In genomic region chr12:69007858-69008314, GRCh38 we compare ENCODE assay signal across 10 cellular contexts.
DNase-seq lines count a peak whose midpoint lies in the region; TF ChIP-seq lines count a peak whose summit lies in the region.
"Had no signal": no experiment of that assay in that cellular context is flagged by ENCODE, and none has a peak within 500 bp of the region (broad histone marks: within the 10 kb centered on the region; RNA-seq: fewer than 3 reads in every experiment).

No MANE protein-coding gene starts in this region.

- TF ChIP-seq CTCF in HL-60 (IDR thresholded peaks at IDR 0.05; ENCODE audit: insufficient read depth, low read length) = no peak
- TF ChIP-seq CTCF in esophagus muscularis mucosa (IDR thresholded peaks at IDR 0.05) = no peak
- TF ChIP-seq CTCF in sigmoid colon (IDR thresholded peaks at IDR 0.05) = no peak

- H3K4me1 ChIP-seq in esophagus muscularis mucosa = peaks cover 16 to 25% (median 22%) of the 10 kb centered on the region in 4 donors
- H3K4me1 ChIP-seq in sigmoid colon = peaks cover 0 to 24% (median 23%) of the 10 kb centered on the region in 4 donors
- H3K4me1 ChIP-seq: parathyroid adenoma had no signal

- 55% methylated on average over 3 of the region's 3 CpGs for WGBS in esophagus muscularis mucosa
- WGBS in sigmoid colon, 2 donors = 7 to 51% methylated on average over 3 of the region's 3 CpGs

- TF ChIP-seq EP300 in esophagus muscularis mucosa (IDR thresholded peaks at IDR 0.05) (no peak), sigmoid colon (IDR thresholded peaks at IDR 0.05) (no peak)

- H3K27me3 ChIP-seq in HL-60 (ENCODE audit: insufficient read depth, poor library complexity, severe bottlenecking) (no peaks in the 10 kb centered on the region), esophagus muscularis mucosa (no peaks in the 10 kb centered on the region), sigmoid colon (no peaks in the 10 kb centered on the region)

- TF ChIP-seq POLR2A in esophagus muscularis mucosa (IDR thresholded peaks at IDR 0.05; ENCODE audit: low read depth) (no peak), sigmoid colon (IDR thresholded peaks at IDR 0.05) (no peak)

- peak overlapping the region; percentile 42 for H3K27ac ChIP-seq in HL-60 (replicated peaks)
- H3K27ac ChIP-seq in esophagus muscularis mucosa (replicated peaks in 1 of 4) = peak overlapping the region; percentile 46 to 66 (median 58)
- H3K27ac ChIP-seq in sigmoid colon = peak overlapping the region in 3 of 4 donors; percentile 36 to 74 (median 57)
- H3K27ac ChIP-seq: parathyroid adenoma had no signal

- intact Hi-C loops in esophagus muscularis mucosa (cut with DNase I) (no loop called here), sigmoid colon (cut with DNase I) (no loop called here)

- H3K4me3 ChIP-seq in HL-60 (replicated peaks; ENCODE audit: insufficient read depth, low read length) (no peak overlapping the region), esophagus muscularis mucosa (no peak overlapping the region), sigmoid colon (no peak overlapping the region)

- no peaks in the 10 kb centered on the region for H3K36me3 ChIP-seq in esophagus muscularis mucosa
- no peaks in the 10 kb centered on the region for H3K36me3 ChIP-seq in sigmoid colon

- no peaks in the 10 kb centered on the region for H3K9me3 ChIP-seq in esophagus muscularis mucosa
- no peaks in the 10 kb centered on the region for H3K9me3 ChIP-seq in sigmoid colon

- DNase-seq in HL-60 (ENCODE audit: low read depth in 1 of 2, low spot score in 1 of 2) (no peak), NCI-H69 (lab: John Stamatoyannopoulos, UW) (peak; percentile 69), esophagus muscularis mucosa (ENCODE audit: extremely low spot score) (no peak), sigmoid colon (no peak), HUDEP-2 (lab: John Stamatoyannopoulos, UW; ENCODE audit: unreplicated experiment in 76 of 76) (no peak), superior temporal gyrus (ENCODE audit: extremely low spot score) (no peak), NK-92 (lab: John Stamatoyannopoulos, UW; ENCODE audit: unreplicated experiment) (no peak), OCI-M2 (lab: John Stamatoyannopoulos, UW; ENCODE audit: unreplicated experiment) (no peak)
- DNase-seq: activated CD4-positive, alpha-beta T cell treated with anti-CD3 and anti-CD28 coated beads for 4 hours had no signal
